In genomic region chr2:176056411-176056810, GRCh38 we compare ENCODE assay signal across 1 cellular context.
TF ChIP-seq lines count a peak whose summit lies in the region.

No MANE protein-coding gene starts in this region.

TF ChIP-seq in K562, 482 proteins besides CTCF, POLR2A, EP300 and RAD21:
- no peak for TF ChIP-seq E2F5 (CRISPR knock-in tag; IDR thresholded peaks at IDR 0.05)
- TF ChIP-seq ZBTB1 (CRISPR knock-in tag; IDR thresholded peaks at IDR 0.05; ENCODE audit: borderline replicate concordance, low read depth): no peak
- TF ChIP-seq NFIC (IDR thresholded peaks at IDR 0.05): peak; percentile 39; the same call in 1 of the 2 replicates
